In genomic region chr13:105074756-105075155, GRCh38 we compare ENCODE assay signal across 3 cellular contexts.
TF ChIP-seq lines count a peak whose summit lies in the region.

No MANE protein-coding gene starts in this region.

TF ChIP-seq in HepG2, 621 proteins besides CTCF, POLR2A, EP300 and RAD21:
- TF ChIP-seq EHMT2 (IDR thresholded peaks at IDR 0.05; ENCODE audit: borderline replicate concordance, low read depth, low read length) (no peak), MAFF (IDR thresholded peaks at IDR 0.05; ENCODE audit: low read depth, low read length) (peak; percentile 99), MAFK (conservative IDR thresholded peaks at IDR 0.05 in 1 of 2, IDR thresholded peaks at IDR 0.05 in 1 of 2; ENCODE audit: low read length in 2 of 2) (peak; percentile 97 to 100)

TF ChIP-seq in IMR-90, 13 proteins besides CTCF, POLR2A, EP300 and RAD21:
- no peak for TF ChIP-seq MAZ (IDR thresholded peaks at IDR 0.05; ENCODE audit: borderline replicate concordance, low read depth, low read length)
- TF ChIP-seq CHD1 (IDR thresholded peaks at IDR 0.05; ENCODE audit: low read depth, low read length), result no peak
- TF ChIP-seq MAFK (IDR thresholded peaks at IDR 0.05; ENCODE audit: low read depth, low read length), result peak; percentile 100
- no peak for TF ChIP-seq RCOR1 (IDR thresholded peaks at IDR 0.05; ENCODE audit: insufficient replicate concordance, low read length)
- TF ChIP-seq RFX5 (IDR thresholded peaks at IDR 0.05; ENCODE audit: low read depth, low read length), result no peak
- TF ChIP-seq, protein P1, sequence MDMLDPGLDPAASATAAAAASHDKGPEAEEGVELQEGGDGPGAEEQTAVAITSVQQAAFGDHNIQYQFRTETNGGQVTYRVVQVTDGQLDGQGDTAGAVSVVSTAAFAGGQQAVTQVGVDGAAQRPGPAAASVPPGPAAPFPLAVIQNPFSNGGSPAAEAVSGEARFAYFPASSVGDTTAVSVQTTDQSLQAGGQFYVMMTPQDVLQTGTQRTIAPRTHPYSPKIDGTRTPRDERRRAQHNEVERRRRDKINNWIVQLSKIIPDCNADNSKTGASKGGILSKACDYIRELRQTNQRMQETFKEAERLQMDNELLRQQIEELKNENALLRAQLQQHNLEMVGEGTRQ (IDR thresholded peaks at IDR 0.05; ENCODE audit: low read depth, low read length), result no peak
TF ChIP-seq in IMR-90: peak in this region for 1.

TF ChIP-seq in K562, 482 proteins besides CTCF, POLR2A, EP300 and RAD21:
- TF ChIP-seq MAFF (IDR thresholded peaks at IDR 0.05; ENCODE audit: low read length) (peak; percentile 94), ZNF316 (IDR thresholded peaks at IDR 0.05) (peak; percentile 79), MAFG (tag; conservative IDR thresholded peaks at IDR 0.05) (peak; percentile 76), SMC3 (conservative IDR thresholded peaks at IDR 0.05; ENCODE audit: insufficient read depth, low read depth, low read length) (no peak), LEF1 (IDR thresholded peaks at IDR 0.05) (no peak), U2AF1 (optimal IDR thresholded peaks at IDR 0.05; ENCODE audit: low read depth, low read length) (no peak), MAFK (IDR thresholded peaks at IDR 0.05; ENCODE audit: low read length) (peak; percentile 97), ELK1 (CRISPR knock-in tag; IDR thresholded peaks at IDR 0.05) (no peak), ZNF146 (CRISPR knock-in tag; IDR thresholded peaks at IDR 0.05; ENCODE audit: unreplicated experiment) (no peak), BHLHE40 (IDR thresholded peaks at IDR 0.05; ENCODE audit: low read length) (no peak), ZBTB7A (IDR thresholded peaks at IDR 0.05; ENCODE audit: borderline replicate concordance, control insufficient read depth, low read depth, low read length) (no peak), THRAP3 (IDR thresholded peaks at IDR 0.05; ENCODE audit: borderline replicate concordance) (no peak), HDAC3 (IDR thresholded peaks at IDR 0.05; ENCODE audit: borderline replicate concordance, partially characterized antibody) (no peak), SMARCA5 (IDR thresholded peaks at IDR 0.05) (no peak), THAP12 (CRISPR knock-in tag; IDR thresholded peaks at IDR 0.05) (no peak), ELF2 (CRISPR knock-in tag; IDR thresholded peaks at IDR 0.05) (no peak), ZFP36 (IDR thresholded peaks at IDR 0.05; ENCODE audit: low read depth, low read length, partially characterized antibody) (no peak), CBX8 (IDR thresholded peaks at IDR 0.05; ENCODE audit: borderline replicate concordance, extremely low read depth, low read depth, low read length, poor library complexity, severe bottlenecking) (no peak), C11orf30 (IDR thresholded peaks at IDR 0.05; ENCODE audit: low read depth) (peak; percentile 52)
- TF ChIP-seq, protein P2, sequence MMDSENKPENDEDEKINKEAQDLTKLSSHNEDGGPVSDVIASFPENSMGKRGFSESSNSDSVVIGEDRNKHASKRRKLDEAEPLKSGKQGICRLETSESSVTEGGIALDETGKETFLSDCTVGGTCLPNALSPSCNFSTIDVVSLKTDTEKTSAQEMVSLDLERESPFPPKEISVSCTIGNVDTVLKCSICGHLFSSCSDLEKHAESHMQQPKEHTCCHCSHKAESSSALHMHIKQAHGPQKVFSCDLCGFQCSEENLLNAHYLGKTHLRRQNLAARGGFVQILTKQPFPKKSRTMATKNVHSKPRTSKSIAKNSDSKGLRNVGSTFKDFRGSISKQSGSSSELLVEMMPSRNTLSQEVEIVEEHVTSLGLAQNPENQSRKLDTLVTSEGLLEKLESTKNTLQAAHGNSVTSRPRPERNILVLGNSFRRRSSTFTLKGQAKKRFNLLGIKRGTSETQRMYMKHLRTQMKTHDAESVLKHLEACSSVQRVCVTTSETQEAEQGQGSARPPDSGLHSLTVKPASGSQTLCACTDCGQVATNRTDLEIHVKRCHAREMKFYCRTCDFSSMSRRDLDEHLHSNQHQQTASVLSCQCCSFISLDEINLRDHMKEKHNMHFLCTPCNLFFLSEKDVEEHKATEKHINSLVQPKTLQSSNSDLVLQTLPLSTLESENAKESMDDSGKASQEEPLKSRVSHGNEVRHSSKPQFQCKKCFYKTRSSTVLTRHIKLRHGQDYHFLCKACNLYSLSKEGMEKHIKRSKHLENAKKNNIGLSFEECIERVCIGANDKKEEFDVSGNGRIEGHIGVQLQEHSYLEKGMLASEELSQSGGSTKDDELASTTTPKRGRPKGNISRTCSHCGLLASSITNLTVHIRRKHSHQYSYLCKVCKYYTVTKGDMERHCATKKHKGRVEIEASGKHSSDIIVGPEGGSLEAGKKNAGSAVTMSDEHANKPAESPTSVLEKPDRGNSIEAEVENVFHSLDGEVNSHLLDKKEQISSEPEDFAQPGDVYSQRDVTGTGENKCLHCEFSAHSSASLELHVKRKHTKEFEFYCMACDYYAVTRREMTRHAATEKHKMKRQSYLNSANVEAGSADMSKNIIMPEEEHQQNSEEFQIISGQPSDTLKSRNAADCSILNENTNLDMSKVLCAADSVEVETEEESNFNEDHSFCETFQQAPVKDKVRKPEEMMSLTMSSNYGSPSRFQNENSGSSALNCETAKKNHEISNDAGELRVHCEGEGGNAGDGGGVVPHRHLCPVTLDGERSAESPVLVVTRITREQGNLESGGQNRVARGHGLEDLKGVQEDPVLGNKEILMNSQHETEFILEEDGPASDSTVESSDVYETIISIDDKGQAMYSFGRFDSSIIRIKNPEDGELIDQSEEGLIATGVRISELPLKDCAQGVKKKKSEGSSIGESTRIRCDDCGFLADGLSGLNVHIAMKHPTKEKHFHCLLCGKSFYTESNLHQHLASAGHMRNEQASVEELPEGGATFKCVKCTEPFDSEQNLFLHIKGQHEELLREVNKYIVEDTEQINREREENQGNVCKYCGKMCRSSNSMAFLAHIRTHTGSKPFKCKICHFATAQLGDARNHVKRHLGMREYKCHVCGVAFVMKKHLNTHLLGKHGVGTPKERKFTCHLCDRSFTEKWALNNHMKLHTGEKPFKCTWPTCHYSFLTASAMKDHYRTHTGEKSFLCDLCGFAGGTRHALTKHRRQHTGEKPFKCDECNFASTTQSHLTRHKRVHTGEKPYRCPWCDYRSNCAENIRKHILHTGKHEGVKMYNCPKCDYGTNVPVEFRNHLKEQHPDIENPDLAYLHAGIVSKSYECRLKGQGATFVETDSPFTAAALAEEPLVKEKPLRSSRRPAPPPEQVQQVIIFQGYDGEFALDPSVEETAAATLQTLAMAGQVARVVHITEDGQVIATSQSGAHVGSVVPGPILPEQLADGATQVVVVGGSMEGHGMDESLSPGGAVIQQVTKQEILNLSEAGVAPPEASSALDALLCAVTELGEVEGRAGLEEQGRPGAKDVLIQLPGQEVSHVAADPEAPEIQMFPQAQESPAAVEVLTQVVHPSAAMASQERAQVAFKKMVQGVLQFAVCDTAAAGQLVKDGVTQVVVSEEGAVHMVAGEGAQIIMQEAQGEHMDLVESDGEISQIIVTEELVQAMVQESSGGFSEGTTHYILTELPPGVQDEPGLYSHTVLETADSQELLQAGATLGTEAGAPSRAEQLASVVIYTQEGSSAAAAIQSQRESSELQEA (IDR thresholded peaks at IDR 0.05; ENCODE audit: low read depth), result no peak
